ENCODE assay signal across 8 cellular contexts in genomic region chr10:111756541-111757061, GRCh38.
DNase-seq lines count a peak whose midpoint lies in the region; FAIRE-seq lines count a peak whose summit lies in the region.

No MANE protein-coding gene starts in this region.

- H3K4me1 ChIP-seq in adipocyte (ENCODE audit: control insufficient read depth, insufficient read depth, low read length), result peaks cover 7% of the 10 kb centered on the region

- in situ Hi-C loops in Caki2 (cut with HindIII; ENCODE audit: low pct_unique_long_range_greater_than_20kb, low sequenced_read_pairs), result no loop called here

- no peaks in the 10 kb centered on the region for H3K9me3 ChIP-seq in adipocyte (ENCODE audit: control insufficient read depth, low read length)

- H3K9me3 Mint-ChIP-seq in T-helper 2 cell treated with Interferon-gamma antibody and Interleukin-4, amounts not matched to agents 5 μg/mL and 100 μg/mL, for 36 hours, result no peaks in the 10 kb centered on the region

- no peaks in the 10 kb centered on the region for H3K36me3 Mint-ChIP-seq in T-helper 2 cell treated with Interferon-gamma antibody and Interleukin-4, amounts not matched to agents 5 μg/mL and 100 μg/mL, for 36 hours (ENCODE audit: low read depth)

- peaks cover 1% of the 10 kb centered on the region for H3K4me1 Mint-ChIP-seq in T-helper 2 cell treated with Interferon-gamma antibody and Interleukin-4, amounts not matched to agents 5 μg/mL and 100 μg/mL, for 36 hours (ENCODE audit: low read depth)

- H3K27me3 Mint-ChIP-seq in T-helper 2 cell treated with Interferon-gamma antibody and Interleukin-4, amounts not matched to agents 5 μg/mL and 100 μg/mL, for 36 hours (ENCODE audit: low read depth), result no peaks in the 10 kb centered on the region

- no peaks in the 10 kb centered on the region for H3K27me3 ChIP-seq in adipocyte (replicated peaks; ENCODE audit: control insufficient read depth, insufficient read depth, low read length)

- FAIRE-seq in GM18507 (lab: Jason Lieb, UNC) (peak; percentile 45), urothelium cell line (lab: Jason Lieb, UNC) (no peak)

- DNase-seq in Caki2 (ENCODE audit: low read depth) (peak; percentile 27), GM18507 (ENCODE audit: extremely low spot score, insufficient read length, low read depth) (no peak), HuH-7.5 (ENCODE audit: low spot score) (peak; percentile 15), adipocyte (ENCODE audit: low read depth) (no peak), kidney glomerular epithelial cell (lab: John Stamatoyannopoulos, UW) (peak; percentile 30), urothelium cell line (ENCODE audit: low spot score) (peak; percentile 64), GM19238 (ENCODE audit: insufficient read length, low spot score) (no peak)
- DNase-seq in T-helper 2 cell treated with Interferon-gamma antibody and Interleukin-4, amounts not matched to agents 5 μg/mL and 100 μg/mL, for 36 hours (ENCODE audit: low spot score), result no peak

- H3K9ac ChIP-seq in adipocyte (ENCODE audit: low read length), result no peak overlapping the region

- H3K4me3 Mint-ChIP-seq in T-helper 2 cell treated with Interferon-gamma antibody and Interleukin-4, amounts not matched to agents 5 μg/mL and 100 μg/mL, for 36 hours, result no peak overlapping the region

- H3K27ac Mint-ChIP-seq in T-helper 2 cell treated with Interferon-gamma antibody and Interleukin-4, amounts not matched to agents 5 μg/mL and 100 μg/mL, for 36 hours, result no peak overlapping the region

- peak overlapping the region; percentile 47 for H3K4me3 ChIP-seq in adipocyte (ENCODE audit: low read length)

- H3K36me3 ChIP-seq in adipocyte (ENCODE audit: control insufficient read depth, insufficient read depth, low read length, severe bottlenecking), result no peaks in the 10 kb centered on the region

Comparison
In these comparisons a context has a peak if more than half of its experiments do, and no peak if none do; other contexts are left out.
1. DNase-seq: peak in Caki2 (single experiment), HuH-7.5 (single experiment), kidney glomerular epithelial cell (single experiment) and urothelium cell line (single experiment); none in GM18507 (single experiment), adipocyte (single experiment), GM19238 (single experiment) and T-helper 2 cell treated with Interferon-gamma antibody and Interleukin-4, amounts not matched to agents 5 μg/mL and 100 μg/mL, for 36 hours (single experiment).